In the genomic region with DNA sequence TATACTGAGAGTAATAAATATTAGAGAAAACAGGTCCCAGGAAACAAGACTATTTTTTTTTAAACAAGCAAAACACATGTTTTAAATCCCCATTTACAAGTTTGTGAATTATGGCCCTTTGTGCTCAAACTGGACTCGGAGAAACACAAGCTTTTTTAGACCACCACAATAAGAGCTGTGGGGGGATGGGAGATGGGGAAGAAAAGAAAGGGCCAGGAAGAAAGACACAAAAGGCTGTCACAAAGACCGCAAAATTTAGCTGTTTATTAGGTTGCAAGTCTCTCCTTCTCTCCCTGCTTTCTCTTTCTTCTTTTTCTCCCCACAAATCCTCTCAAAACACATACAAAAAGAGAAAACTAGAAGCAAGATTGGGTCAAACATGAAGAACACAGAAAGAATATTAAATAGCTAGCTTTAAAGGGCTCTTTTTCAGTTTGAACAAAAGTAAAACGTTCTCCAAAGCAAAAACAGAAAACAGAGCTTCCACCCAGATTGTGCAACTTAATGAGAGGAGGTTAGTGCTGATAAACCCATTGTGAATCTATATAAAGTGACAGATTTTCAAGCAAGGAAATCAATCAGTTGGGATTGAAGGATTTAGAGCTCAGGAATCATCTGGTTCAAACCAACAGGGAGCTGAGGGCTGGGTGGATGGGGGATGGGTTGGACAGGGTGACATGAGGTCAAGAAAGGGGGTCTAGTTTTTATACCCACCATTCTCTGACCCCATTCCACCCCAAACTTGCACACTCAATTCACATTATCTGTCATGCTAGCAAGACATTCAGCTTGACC, we compare ENCODE assay signal across 12 cellular contexts.
DNase-seq lines count a peak whose midpoint lies in the region; ATAC-seq and TF ChIP-seq lines count a peak whose summit lies in the region.
"Had no signal": no experiment of that assay in that cellular context is flagged by ENCODE, and none has a peak within 500 bp of the region (broad histone marks: within the 10 kb centered on the region; RNA-seq: fewer than 3 reads in every experiment).

No MANE protein-coding gene starts in this region.

- peaks cover 7% of the 10 kb centered on the region for H3K4me1 Mint-ChIP-seq in osteocyte (ENCODE audit: unreplicated experiment)

- peak; percentile 26 for ATAC-seq in left ventricle myocardium superior
- ATAC-seq in left lobe of liver: no peak
- ATAC-seq: stimulated activated memory B cell treated with anti-CD40 and anti-IgM and Interleukin-4, amounts not matched to agents 10 μg/mL and 1 μg/mL and 100 μg/mL, for 72 hours had no signal

- no peaks in the 10 kb centered on the region for H3K27me3 ChIP-seq in vagina

- no peaks in the 10 kb centered on the region for H3K9me3 Mint-ChIP-seq in osteocyte (ENCODE audit: unreplicated experiment)
- H3K9me3 Mint-ChIP-seq: stimulated activated memory B cell treated with anti-CD40 and anti-IgM and Interleukin-4, amounts not matched to agents 10 μg/mL and 1 μg/mL and 100 μg/mL, for 72 hours had no signal

- H3K36me3 ChIP-seq in vagina: peaks cover 0 to 5% of the 10 kb centered on the region in 2 donors

- H3K4me3 ChIP-seq in vagina: no peak overlapping the region

- intact Hi-C loops in left ventricle myocardium superior (cut with micrococcal nuclease): no loop called here
- intact Hi-C loops in vagina (cut with DNase I): no loop called here

- TF ChIP-seq CTCF in osteocyte (IDR thresholded peaks at IDR 0.05) (no peak), vagina (IDR thresholded peaks at IDR 0.05) (no peak)

- H3K27ac ChIP-seq in vagina: peak overlapping the region; percentile 60

- peak overlapping the region; percentile 9 for H3K27ac Mint-ChIP-seq in osteocyte (ENCODE audit: unreplicated experiment)
- H3K27ac Mint-ChIP-seq: stimulated activated memory B cell treated with anti-CD40 and anti-IgM and Interleukin-4, amounts not matched to agents 10 μg/mL and 1 μg/mL and 100 μg/mL, for 72 hours had no signal

- DNase-seq in NCI-H2227 (lab: John Stamatoyannopoulos, UW; ENCODE audit: unreplicated experiment): peak; percentile 2
- no peak for DNase-seq in NCI-H2227 treated with DMSO at 0.1 percent for 48 hours (lab: John Stamatoyannopoulos, UW)
- DNase-seq in left ventricle myocardium superior: no peak
- no peak for DNase-seq in osteocyte (ENCODE audit: extremely low spot score, unreplicated experiment)
- DNase-seq in vagina (ENCODE audit: extremely low spot score in 2 of 2): no peak
- DNase-seq in mucosa of gallbladder (ENCODE audit: low spot score): no peak
- DNase-seq in left lobe of liver (ENCODE audit: low spot score): no peak
- DNase-seq in RKO (ENCODE audit: low spot score): no peak
- DNase-seq: 8988T; activated naive CD4-positive, alpha-beta T cell treated with Interleukin-2 at 50 U/mL for 16 hours; NCI-H2081 had no signal

- peaks cover 35% of the 10 kb centered on the region for H3K36me3 Mint-ChIP-seq in osteocyte (ENCODE audit: unreplicated experiment)

- no peak overlapping the region for H3K4me3 Mint-ChIP-seq in osteocyte (ENCODE audit: unreplicated experiment)
- H3K4me3 Mint-ChIP-seq: stimulated activated memory B cell treated with anti-CD40 and anti-IgM and Interleukin-4, amounts not matched to agents 10 μg/mL and 1 μg/mL and 100 μg/mL, for 72 hours had no signal

- TF ChIP-seq POLR2A in vagina (IDR thresholded peaks at IDR 0.05): no peak

- H3K27me3 Mint-ChIP-seq in osteocyte (ENCODE audit: unreplicated experiment): no peaks in the 10 kb centered on the region
- H3K27me3 Mint-ChIP-seq: stimulated activated memory B cell treated with anti-CD40 and anti-IgM and Interleukin-4, amounts not matched to agents 10 μg/mL and 1 μg/mL and 100 μg/mL, for 72 hours had no signal

- no peaks in the 10 kb centered on the region for H3K9me3 ChIP-seq in vagina

- peaks cover 28% of the 10 kb centered on the region for H3K4me1 ChIP-seq in vagina
